23 cellular contexts compared by ENCODE assay signal in genomic region chr11:66820921-66821320, GRCh38. TPM values are rescaled to one million over a fixed set of nuclear protein-coding genes. Genes with fewer than 3 reads are reported as not detected.
A peak's percentile ranks its signal among the peaks of the same experiment; 100 is the strongest.
DNase-seq lines count a peak whose midpoint lies in the region; TF ChIP-seq lines count a peak whose summit lies in the region.
"Had no signal": no experiment of that assay in that cellular context is flagged by ENCODE, and none has a peak within 500 bp of the region (broad histone marks: within the 10 kb centered on the region; RNA-seq: fewer than 3 reads in every experiment).

No MANE protein-coding gene starts in this region.

- no peak overlapping the region for H3K9ac ChIP-seq in smooth muscle cell (ENCODE audit: low read depth)
- H3K9ac ChIP-seq: BLaER1 treated with 17β-estradiol and CSF1 and Interleukin-3, amounts not matched to agents 10 nM and 100 nM had no signal

- no peak overlapping the region for H2AFZ ChIP-seq in hepatocyte
- no peak overlapping the region for H2AFZ ChIP-seq in smooth muscle cell (ENCODE audit: low read depth)

- H3K4me2 ChIP-seq in hepatocyte (peak overlapping the region; percentile 48), smooth muscle cell (peak overlapping the region; percentile 67)
- H3K4me2 ChIP-seq: BLaER1 treated with 17β-estradiol and CSF1 and Interleukin-3, amounts not matched to agents 10 nM and 100 nM had no signal

- H3F3A ChIP-seq in smooth muscle cell (ENCODE audit: low read depth), result peaks cover 15% of the 10 kb centered on the region

- H3K9me3 ChIP-seq in hepatocyte (ENCODE audit: low read depth) (no peaks in the 10 kb centered on the region), smooth muscle cell (replicated peaks; ENCODE audit: low read depth) (no peaks in the 10 kb centered on the region), HAP-1 (no peaks in the 10 kb centered on the region)
- H3K9me3 ChIP-seq: BLaER1 treated with 17β-estradiol and CSF1 and Interleukin-3, amounts not matched to agents 10 nM and 100 nM had no signal

- peaks cover 6% of the 10 kb centered on the region for H3K4me1 ChIP-seq in hepatocyte (ENCODE audit: insufficient read depth)
- H3K4me1 ChIP-seq in smooth muscle cell (ENCODE audit: low read depth), result peaks cover 20% of the 10 kb centered on the region
- H3K4me1 ChIP-seq in HAP-1, result peaks cover 10% of the 10 kb centered on the region

- 43% methylated on average over 4 of the region's 4 CpGs for WGBS in hepatocyte (ENCODE audit: low lambda C conversion rate, missing lambda C conversion rate)
- WGBS in smooth muscle cell (ENCODE audit: low lambda C conversion rate), result 5% methylated on average over 4 of the region's 4 CpGs

- H3K4me3 ChIP-seq in hepatocyte, result no peak overlapping the region
- H3K4me3 ChIP-seq in smooth muscle cell, result no peak overlapping the region
- H3K4me3 ChIP-seq in HAP-1, result no peak overlapping the region
- H3K4me3 ChIP-seq: BLaER1 treated with 17β-estradiol and CSF1 and Interleukin-3, amounts not matched to agents 10 nM and 100 nM; GM12878 had no signal

- in situ Hi-C loops in HAP-1 (cut with MboI; ENCODE audit: low sequenced_read_pairs), result loop anchor here (10.0 kb wide), 1 partner anchor 106 kb away; no protein-coding TSS in a partner anchor

- DNase-seq in NCI-H82 (lab: John Stamatoyannopoulos, UW) (peak; percentile 26), amniotic epithelial cell (ENCODE audit: low read depth) (peak; percentile 97), hepatocyte (ENCODE audit: low spot score) (no peak), smooth muscle cell (lab: John Stamatoyannopoulos, UW; ENCODE audit: unreplicated experiment) (no peak), SKM-1 (lab: John Stamatoyannopoulos, UW; ENCODE audit: unreplicated experiment) (no peak), RKO (ENCODE audit: low spot score) (no peak), GM19238 (ENCODE audit: insufficient read length, low spot score) (no peak), HAP-1 (ENCODE audit: low spot score in 2 of 2) (no peak)
- DNase-seq: 8988T; ACHN; Caco-2; Calu3; CD4-positive, alpha-beta T cell; CD8-positive, alpha-beta T cell; DMS153; DMS53; DMS79; DND-41; EL; GDM1 had no signal

- TF ChIP-seq CTCF in hepatocyte (IDR thresholded peaks at IDR 0.05; ENCODE audit: poor library complexity) (no peak), smooth muscle cell (IDR thresholded peaks at IDR 0.05; ENCODE audit: borderline replicate concordance, insufficient read depth, poor library complexity, severe bottlenecking) (no peak)

- no peaks in the 10 kb centered on the region for H4K20me1 ChIP-seq in hepatocyte (ENCODE audit: insufficient read depth, poor library complexity, severe bottlenecking)
- H4K20me1 ChIP-seq in smooth muscle cell (ENCODE audit: low read depth), result peaks cover 3% of the 10 kb centered on the region
- H4K20me1 ChIP-seq: BLaER1 treated with 17β-estradiol and CSF1 and Interleukin-3, amounts not matched to agents 10 nM and 100 nM had no signal

- H3K27me3 ChIP-seq in hepatocyte (no peaks in the 10 kb centered on the region), smooth muscle cell (ENCODE audit: low read depth) (no peaks in the 10 kb centered on the region), HAP-1 (ENCODE audit: low read depth) (no peaks in the 10 kb centered on the region)
- H3K27me3 ChIP-seq: BLaER1 treated with 17β-estradiol and CSF1 and Interleukin-3, amounts not matched to agents 10 nM and 100 nM had no signal

- H3K27ac ChIP-seq in hepatocyte, result peak overlapping the region; percentile 56
- H3K27ac ChIP-seq in smooth muscle cell (ENCODE audit: low read depth), result peak overlapping the region; percentile 65
- H3K27ac ChIP-seq: BLaER1 treated with 17β-estradiol and CSF1 and Interleukin-3, amounts not matched to agents 10 nM and 100 nM; C4-2B had no signal

- no peaks in the 10 kb centered on the region for H3K9me2 ChIP-seq in hepatocyte (replicated peaks; ENCODE audit: insufficient read depth)

- H3K36me3 ChIP-seq in hepatocyte (replicated peaks; ENCODE audit: insufficient read depth, low read depth), result no peaks in the 10 kb centered on the region
- H3K36me3 ChIP-seq in smooth muscle cell (ENCODE audit: low read depth), result no peaks in the 10 kb centered on the region
- no peaks in the 10 kb centered on the region for H3K36me3 ChIP-seq in HAP-1 (replicated peaks)

- H3K79me2 ChIP-seq in hepatocyte, result no peaks in the 10 kb centered on the region
- H3K79me2 ChIP-seq in smooth muscle cell (ENCODE audit: low read depth), result no peaks in the 10 kb centered on the region

RNA-seq across cellular contexts. Expression of gene RCE1, which starts 22.3 kb away (rescaled TPM):
- total RNA-seq in hepatocyte (19.8 and 27.0 TPM in 2 replicates), smooth muscle cell (12.1 and 25.2 TPM in 2 replicates)
- polyA plus RNA-seq in hepatocyte (41.4 and 42.2 TPM in 2 replicates), smooth muscle cell (33.5 and 34.1 TPM in 2 replicates)

RNA-seq across cellular contexts. Expression of gene LRFN4, which starts 35.9 kb away (rescaled TPM):
- 12.5 and 15.8 TPM in 2 replicates for total RNA-seq in hepatocyte
- 14.3 and 30.2 TPM in 2 replicates for polyA plus RNA-seq in hepatocyte
- total RNA-seq in smooth muscle cell, result 14.7 and 15.2 TPM in 2 replicates
- 37.6 and 43.0 TPM in 2 replicates for polyA plus RNA-seq in smooth muscle cell

Comparison
In these comparisons a context has a peak if more than half of its experiments do, and no peak if none do; other contexts are left out.
1. DNase-seq: peak in NCI-H82 (single experiment) and amniotic epithelial cell (single experiment); none in hepatocyte (single experiment), smooth muscle cell (single experiment), SKM-1 (single experiment), RKO (single experiment), GM19238 (single experiment) and HAP-1 (0 of 2).